1 cellular context compared by ENCODE assay signal in the genomic region with DNA sequence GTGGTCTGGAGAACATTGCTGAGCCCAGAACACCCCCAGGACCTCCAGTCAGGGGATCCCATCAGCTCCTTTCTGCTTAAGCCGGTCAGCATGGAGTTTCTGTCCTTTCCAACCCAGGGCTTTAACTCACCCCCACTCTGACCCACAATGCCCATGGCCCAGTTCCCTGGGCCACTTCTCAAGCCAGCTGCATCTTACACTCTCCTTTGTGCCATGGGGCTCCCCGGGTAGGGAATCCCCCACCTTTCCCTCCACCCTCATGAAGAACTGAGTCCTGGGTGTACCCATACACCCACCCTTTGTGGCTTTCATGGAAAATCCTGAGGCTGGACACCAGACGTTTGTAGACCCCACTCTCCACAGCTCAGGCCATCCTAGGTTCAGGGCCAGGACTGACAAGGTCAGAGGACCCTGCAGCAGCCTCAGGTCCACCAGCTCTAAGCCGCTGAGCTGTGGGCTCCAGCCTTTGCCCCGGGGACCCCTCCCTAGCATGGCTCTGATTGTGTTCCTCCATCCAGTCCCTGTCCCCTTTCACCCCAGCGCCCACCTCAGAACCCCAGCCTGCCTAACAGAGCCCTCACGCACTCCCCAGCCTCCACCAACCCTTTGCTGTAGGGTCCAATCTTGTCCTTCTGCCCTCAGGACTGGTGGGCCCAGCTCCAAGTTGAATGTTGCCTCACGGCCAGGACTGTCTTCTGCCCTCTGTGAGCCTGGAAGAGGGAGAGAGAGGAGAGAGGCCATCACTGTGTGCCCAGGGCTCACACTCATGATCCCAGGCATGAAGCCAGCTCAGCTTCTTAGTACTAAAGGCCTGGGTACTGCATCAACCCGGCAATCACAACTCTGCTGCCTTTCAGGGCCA.
TF ChIP-seq lines count a peak whose summit lies in the region.

No MANE protein-coding gene starts in this region.

TF ChIP-seq in H1, 55 proteins besides CTCF, POLR2A, EP300 and RAD21 (continued from another document):
- TF ChIP-seq TAF1 (IDR thresholded peaks at IDR 0.05; ENCODE audit: low read depth, low read length) = no peak
- TF ChIP-seq EZH2 (IDR thresholded peaks at IDR 0.05; ENCODE audit: low read depth, low read length, severe bottlenecking) = no peak
- no peak for TF ChIP-seq BRCA1 (IDR thresholded peaks at IDR 0.05; ENCODE audit: low read depth, low read length)
- TF ChIP-seq CHD1 (IDR thresholded peaks at IDR 0.05; ENCODE audit: low read depth, low read length) = no peak
- no peak for TF ChIP-seq SRF (IDR thresholded peaks at IDR 0.05; ENCODE audit: low read depth, low read length)
- TF ChIP-seq ASH2L (IDR thresholded peaks at IDR 0.05; ENCODE audit: low read length) = no peak
- TF ChIP-seq ATF3 (IDR thresholded peaks at IDR 0.05; ENCODE audit: insufficient read depth, low read depth, low read length) = no peak
- no peak for TF ChIP-seq SIRT6 (IDR thresholded peaks at IDR 0.05; ENCODE audit: low read length)
- TF ChIP-seq RXRA (IDR thresholded peaks at IDR 0.05; ENCODE audit: insufficient read depth, low read depth, low read length) = no peak
- TF ChIP-seq CTBP2 (IDR thresholded peaks at IDR 0.05; ENCODE audit: borderline replicate concordance, insufficient read depth, insufficient read length, low read length) = no peak
- TF ChIP-seq, protein P1, sequence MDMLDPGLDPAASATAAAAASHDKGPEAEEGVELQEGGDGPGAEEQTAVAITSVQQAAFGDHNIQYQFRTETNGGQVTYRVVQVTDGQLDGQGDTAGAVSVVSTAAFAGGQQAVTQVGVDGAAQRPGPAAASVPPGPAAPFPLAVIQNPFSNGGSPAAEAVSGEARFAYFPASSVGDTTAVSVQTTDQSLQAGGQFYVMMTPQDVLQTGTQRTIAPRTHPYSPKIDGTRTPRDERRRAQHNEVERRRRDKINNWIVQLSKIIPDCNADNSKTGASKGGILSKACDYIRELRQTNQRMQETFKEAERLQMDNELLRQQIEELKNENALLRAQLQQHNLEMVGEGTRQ (IDR thresholded peaks at IDR 0.05; ENCODE audit: low read length) = no peak
- no peak for TF ChIP-seq RNF2 (IDR thresholded peaks at IDR 0.05; ENCODE audit: borderline replicate concordance, low read depth, low read length, missing control alignments, poor library complexity, severe bottlenecking)
- TF ChIP-seq E2F6 (IDR thresholded peaks at IDR 0.05) = no peak
- TF ChIP-seq GTF2F1 (IDR thresholded peaks at IDR 0.05; ENCODE audit: borderline replicate concordance, low read depth, low read length) = no peak
TF ChIP-seq in H1: peak in this region for 0.
